Comparison of ENCODE assay signal across 27 cellular contexts in the genomic region with DNA sequence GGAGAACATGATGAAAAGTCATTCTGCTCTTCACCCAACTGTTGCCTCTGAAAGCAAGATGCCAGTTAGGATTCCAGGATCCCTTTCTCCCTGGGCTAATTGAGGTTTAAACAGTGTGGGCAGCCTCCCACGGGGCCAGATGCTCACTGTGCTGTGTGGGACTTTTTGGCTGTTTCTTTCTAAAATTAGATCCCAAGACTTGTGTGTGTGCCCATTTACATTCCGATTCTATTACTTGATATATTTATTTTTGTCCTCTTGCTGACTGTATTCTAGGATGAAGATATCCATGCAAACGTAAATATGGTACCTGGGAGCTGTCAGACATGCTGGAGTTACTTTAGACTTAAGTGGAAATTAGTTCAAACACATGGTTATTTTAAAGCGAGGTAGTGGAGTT. TPM values are rescaled to one million over a fixed set of nuclear protein-coding genes. Genes with fewer than 3 reads are reported as not detected.
DNase-seq lines count a peak whose midpoint lies in the region; ATAC-seq and TF ChIP-seq lines count a peak whose summit lies in the region.
"Had no signal": no experiment of that assay in that cellular context is flagged by ENCODE, and none has a peak within 500 bp of the region (broad histone marks: within the 10 kb centered on the region; RNA-seq: fewer than 3 reads in every experiment).

No MANE protein-coding gene starts in this region.

- no peak overlapping the region for H3K4me3 ChIP-seq in heart left ventricle
- H3K4me3 ChIP-seq in esophagus squamous epithelium, result no peak overlapping the region
- H3K4me3 ChIP-seq in muscle layer of duodenum (ENCODE audit: low read depth in 1 of 2, low read length in 2 of 2), result no peak overlapping the region
- no peak overlapping the region for H3K4me3 ChIP-seq in aorta (ENCODE audit: low read length in 2 of 2)
- H3K4me3 ChIP-seq: adrenal gland, cardiac muscle cell, GM23338, K562, neural progenitor cell, SJCRH30, upper lobe of right lung had no signal

- H3K27me3 ChIP-seq in heart left ventricle, result no peaks in the 10 kb centered on the region
- H3K27me3 ChIP-seq in esophagus squamous epithelium, result no peaks in the 10 kb centered on the region
- no peaks in the 10 kb centered on the region for H3K27me3 ChIP-seq in muscle layer of duodenum (ENCODE audit: low read depth, low read length)
- H3K27me3 ChIP-seq in aorta (ENCODE audit: control insufficient read depth in 1 of 2, insufficient read depth in 2 of 2, low read length in 1 of 2), result no peaks in the 10 kb centered on the region
- H3K27me3 ChIP-seq: adrenal gland, cardiac muscle cell, neural progenitor cell, SJCRH30, upper lobe of right lung had no signal

- peak in 3 of 4 donors; percentile 27 to 52 (median 30) for ATAC-seq in heart left ventricle
- no peak for ATAC-seq in Right ventricle myocardium inferior
- ATAC-seq in aorta (ENCODE audit: low FRiP score), result no peak
- ATAC-seq: GM23338; K562; left lobe of liver; PC-3; stimulated activated naive CD8-positive, alpha-beta T cell treated with anti-CD3 and anti-CD28 coated beads, Interleukin-15, amount 100 ng/mL, for 72 hours; T-helper 17 cell; upper lobe of right lung had no signal

- TF ChIP-seq POLR2A in heart left ventricle (IDR thresholded peaks at IDR 0.05) (no peak), esophagus squamous epithelium (IDR thresholded peaks at IDR 0.05) (no peak), erythroblast (IDR thresholded peaks at IDR 0.05; ENCODE audit: low read length) (no peak)

- H3K27ac ChIP-seq in heart left ventricle, result peak overlapping the region in 9 of 12 donors; percentile 11 to 88 (median 59)
- peak overlapping the region in 3 of 4 donors; percentile 29 to 53 (median 40) for H3K27ac ChIP-seq in esophagus squamous epithelium
- H3K27ac ChIP-seq in muscle layer of duodenum (ENCODE audit: low read length), result peak overlapping the region; percentile 29
- H3K27ac ChIP-seq in aorta (ENCODE audit: low read depth in 1 of 2, low read length in 2 of 2), result peak overlapping the region; percentile 78 to 99
- H3K27ac ChIP-seq: adrenal gland, cardiac muscle cell, epithelial cell of prostate, neural progenitor cell, SJCRH30, upper lobe of right lung had no signal

- TF ChIP-seq CTCF in heart left ventricle (IDR thresholded peaks at IDR 0.05) (no peak), esophagus squamous epithelium (IDR thresholded peaks at IDR 0.05) (no peak)

- DNase-seq in heart left ventricle (no peak), Right ventricle myocardium inferior (ENCODE audit: missing footprints) (no peak), esophagus squamous epithelium (lab: John Stamatoyannopoulos, UW) (no peak), aorta (peak in 1 of 2 donors; percentile 84), DMS79 (lab: John Stamatoyannopoulos, UW) (no peak), erythroblast (lab: John Stamatoyannopoulos, UW) (no peak)
- no peak for DNase-seq in activated CD4-positive, alpha-beta T cell treated with anti-CD3 and anti-CD28 coated beads for 1 hour
- DNase-seq: 8988T; activated CD4-positive, alpha-beta T cell treated with anti-CD3 and anti-CD28 coated beads, Interleukin-2, amount 50 U/mL, for 48 hours; activated gamma-delta T cell treated with Interleukin-2 at 50 U/mL for 16 hours; adrenal gland; C1 segment of cervical spinal cord; glutamatergic neuron; NCI-H1694; PC-3; SJCRH30; stimulated activated CD4-positive, alpha-beta T cell treated with anti-CD3 and anti-CD28 coated beads, Interleukin-4, amount 100 ng/mL, for 1 hour; stimulated activated naive CD8-positive, alpha-beta T cell treated with anti-CD3 and anti-CD28 coated beads, Interleukin-15, amount 100 ng/mL, for 72 hours; T-helper 17 cell; upper lobe of right lung had no signal

- intact Hi-C loops in heart left ventricle (cut with DNase I), result no loop called here
- intact Hi-C loops in Right ventricle myocardium inferior (cut with DNase I), result loop anchor here (10.0 kb wide), 1 partner anchor 1383 kb away; a partner anchor contains a TSS
- intact Hi-C loops in esophagus squamous epithelium (cut with DNase I), result no loop called here
- intact Hi-C loops in aorta (cut with DNase I), result no loop called here

- H3K4me1 ChIP-seq in heart left ventricle (peaks cover 0 to 73% (median 30%) of the 10 kb centered on the region in 12 donors), esophagus squamous epithelium (peaks cover 0 to 30% (median 9%) of the 10 kb centered on the region in 3 donors), muscle layer of duodenum (ENCODE audit: control insufficient read depth in 1 of 2, insufficient read depth in 2 of 2, low read length in 2 of 2) (peaks cover under 1 to 18% of the 10 kb centered on the region in 2 donors), aorta (ENCODE audit: control insufficient read depth in 1 of 2, insufficient read depth in 2 of 2, low read length in 2 of 2) (peaks cover 7 to 20% of the 10 kb centered on the region in 2 donors)
- H3K4me1 ChIP-seq: SJCRH30 had no signal

- peaks cover 0 to 70% (median 12%) of the 10 kb centered on the region in 9 donors for H3K36me3 ChIP-seq in heart left ventricle
- H3K36me3 ChIP-seq in esophagus squamous epithelium, result peaks cover 0 to 75% (median 0%) of the 10 kb centered on the region in 3 donors
- H3K36me3 ChIP-seq in muscle layer of duodenum (ENCODE audit: control insufficient read depth in 1 of 2, insufficient read depth in 2 of 2, low read length in 2 of 2), result peaks cover 8 to 17% of the 10 kb centered on the region in 2 donors
- H3K36me3 ChIP-seq in aorta (ENCODE audit: control insufficient read depth in 1 of 2, insufficient read depth in 2 of 2, low read length in 1 of 2), result peaks cover 0 to 1% of the 10 kb centered on the region in 2 donors
- H3K36me3 ChIP-seq: neural progenitor cell, SJCRH30 had no signal

- H3K9me3 ChIP-seq in heart left ventricle (no peaks in the 10 kb centered on the region), esophagus squamous epithelium (no peaks in the 10 kb centered on the region), muscle layer of duodenum (ENCODE audit: control insufficient read depth in 1 of 2, low read length in 2 of 2) (no peaks in the 10 kb centered on the region), aorta (ENCODE audit: control insufficient read depth, low read length) (no peaks in the 10 kb centered on the region)
- H3K9me3 ChIP-seq: adrenal gland, SJCRH30, upper lobe of right lung had no signal

- 50 to 58% (median 57%) methylated on average over 4 of the region's 4 CpGs for WGBS in heart left ventricle, 4 donors
- WGBS in esophagus squamous epithelium, 2 donors, result 61 to 76% methylated on average over 4 of the region's 4 CpGs
- 5% methylated on average over 4 of the region's 4 CpGs for WGBS in aorta, 2 donors

RNA-seq across cellular contexts. Expression of a gene that starts 6.2 kb away (rescaled TPM):
- total RNA-seq in heart left ventricle (10 to 100 TPM; 22.8 to 39.7 (median 30.8) TPM), Right ventricle myocardium inferior (30.4 TPM), esophagus squamous epithelium (10 to 100 TPM; 15.4 to 28.8 (median 17.5) TPM), aorta (10 to 100 TPM; 44.3 to 64.0 TPM)
- polyA plus RNA-seq in heart left ventricle (10 to 100 TPM; 29.7 to 54.7 TPM), aorta (10 to 100 TPM; 42.1 to 62.5 TPM)

RNA-seq across cellular contexts. Expression of a gene that starts 10.0 kb away (rescaled TPM):
- total RNA-seq in heart left ventricle (10 to 100 TPM; 13.3 to 44.0 (median 32.1) TPM), Right ventricle myocardium inferior (29.5 TPM), esophagus squamous epithelium (10 to 100 TPM in 1 of 4 donors, 1 to 10 TPM in 3; 1.5 to 10.5 (median 5.0) TPM), aorta (100 to 1,000 TPM; 134 to 405 TPM)
- polyA plus RNA-seq in heart left ventricle (1 to 10 TPM; 7.9 to 8.6 TPM), aorta (10 to 100 TPM; 30.2 to 54.5 TPM)

Comparison
In these comparisons a context has a peak if more than half of its experiments do, and no peak if none do; other contexts are left out.
1. ATAC-seq: peak in heart left ventricle (3 of 4); none in Right ventricle myocardium inferior (single experiment) and aorta (single experiment).
2. H3K27ac ChIP-seq: peak in every context shown above with its lines; median percentile 88 in aorta; 59 in heart left ventricle; 40 in esophagus squamous epithelium; 29 in muscle layer of duodenum.